Comparison of ENCODE assay signal across 17 cellular contexts in genomic region chr11:69371731-69372588, GRCh38.
DNase-seq lines count a peak whose midpoint lies in the region; ATAC-seq and TF ChIP-seq lines count a peak whose summit lies in the region.
"Had no signal": no experiment of that assay in that cellular context is flagged by ENCODE, and none has a peak within 500 bp of the region (broad histone marks: within the 10 kb centered on the region; RNA-seq: fewer than 3 reads in every experiment).

No MANE protein-coding gene starts in this region.

- no peaks in the 10 kb centered on the region for H3K9me3 Mint-ChIP-seq in activated CD8-positive, alpha-beta memory T cell treated with anti-CD3 and anti-CD28 coated beads, Interleukin-2, amount 10 ng/mL, durations not matched to agents 7 days and 5 days (ENCODE audit: low read depth)

- TF ChIP-seq CTCF in RWPE2 (IDR thresholded peaks at IDR 0.05; ENCODE audit: poor library complexity, severe bottlenecking) (no peak), GM20000 (IDR thresholded peaks at IDR 0.05; ENCODE audit: extremely low read depth, missing control alignments) (no peak)

- no peaks in the 10 kb centered on the region for H3K4me1 Mint-ChIP-seq in activated CD8-positive, alpha-beta memory T cell treated with anti-CD3 and anti-CD28 coated beads, Interleukin-2, amount 10 ng/mL, durations not matched to agents 7 days and 5 days
- H3K4me1 Mint-ChIP-seq: activated CD4-positive, alpha-beta T cell treated with anti-CD3 and anti-CD28 coated beads, Interleukin-2, amount 10 ng/mL, durations not matched to agents 7 days and 5 days had no signal

- no peak for ATAC-seq in activated CD8-positive, alpha-beta memory T cell treated with anti-CD3 and anti-CD28 coated beads, Interleukin-2, amount 10 ng/mL, durations not matched to agents 7 days and 5 days
- ATAC-seq in RWPE2 (ENCODE audit: low read depth) (no peak), left ventricle myocardium superior (no peak), sciatic nerve (no peak), GM19395 (IDR thresholded peaks at IDR 0.05; ENCODE audit: unreplicated experiment) (no peak)
- ATAC-seq: esophagus mucosa had no signal

- no peak overlapping the region for H3K4me3 ChIP-seq in RWPE2 (ENCODE audit: severe bottlenecking)
- H3K4me3 ChIP-seq: BLaER1 treated with 17β-estradiol and CSF1 and Interleukin-3, amounts not matched to agents 10 nM and 100 nM; HAP-1 had no signal

- peak; percentile 41 for DNase-seq in activated CD8-positive, alpha-beta memory T cell treated with anti-CD3 and anti-CD28 coated beads for 24 hours
- DNase-seq in activated CD8-positive, alpha-beta memory T cell treated with anti-CD3 and anti-CD28 coated beads, Interleukin-2, amount 10 ng/mL, durations not matched to agents 7 days and 5 days, result no peak
- DNase-seq in RWPE2 (ENCODE audit: low spot score), result peak; percentile 41
- peak; percentile 11 for DNase-seq in left ventricle myocardium superior
- peak; percentile 45 for DNase-seq in sciatic nerve (ENCODE audit: low spot score)
- DNase-seq in kidney tubule cell (ENCODE audit: low spot score), result no peak
- DNase-seq in GM20000 (ENCODE audit: low spot score), result no peak
- DNase-seq: activated CD4-positive, alpha-beta T cell treated with anti-CD3 and anti-CD28 coated beads, Interleukin-2, amount 10 ng/mL, durations not matched to agents 7 days and 5 days; amygdala; caudate nucleus; DMS153; GDM1; SHP77 treated with DMSO at 0.1 percent for 48 hours had no signal

- H3K27ac Mint-ChIP-seq in activated CD8-positive, alpha-beta memory T cell treated with anti-CD3 and anti-CD28 coated beads, Interleukin-2, amount 10 ng/mL, durations not matched to agents 7 days and 5 days, result no peak overlapping the region
- H3K27ac Mint-ChIP-seq: activated CD4-positive, alpha-beta T cell treated with anti-CD3 and anti-CD28 coated beads, Interleukin-2, amount 10 ng/mL, durations not matched to agents 7 days and 5 days had no signal

- CTCF ChIA-PET in activated CD8-positive, alpha-beta memory T cell treated with anti-CD3 and anti-CD28 coated beads, Interleukin-2, amount 10 ng/mL, durations not matched to agents 7 days and 5 days (lab: Charles Lee), result no interaction called here

- intact Hi-C loops in left ventricle myocardium superior (cut with micrococcal nuclease), result no loop called here
- intact Hi-C loops in sciatic nerve (cut with DNase I), result no loop called here

- H3K4me1 ChIP-seq in RWPE2 (ENCODE audit: insufficient read depth, poor library complexity, severe bottlenecking), result peaks cover 22% of the 10 kb centered on the region
- H3K4me1 ChIP-seq: HAP-1 had no signal

- H3K36me3 Mint-ChIP-seq in activated CD8-positive, alpha-beta memory T cell treated with anti-CD3 and anti-CD28 coated beads, Interleukin-2, amount 10 ng/mL, durations not matched to agents 7 days and 5 days, result no peaks in the 10 kb centered on the region

- peaks cover 3% of the 10 kb centered on the region for H3K27me3 Mint-ChIP-seq in activated CD8-positive, alpha-beta memory T cell treated with anti-CD3 and anti-CD28 coated beads, Interleukin-2, amount 10 ng/mL, durations not matched to agents 7 days and 5 days
- H3K27me3 Mint-ChIP-seq: activated CD4-positive, alpha-beta T cell treated with anti-CD3 and anti-CD28 coated beads, Interleukin-2, amount 10 ng/mL, durations not matched to agents 7 days and 5 days had no signal

- H3K9me3 ChIP-seq in RWPE2 (ENCODE audit: severe bottlenecking), result peaks cover 2% of the 10 kb centered on the region

- H3K4me3 Mint-ChIP-seq in activated CD8-positive, alpha-beta memory T cell treated with anti-CD3 and anti-CD28 coated beads, Interleukin-2, amount 10 ng/mL, durations not matched to agents 7 days and 5 days, result no peak overlapping the region
- H3K4me3 Mint-ChIP-seq: activated CD4-positive, alpha-beta T cell treated with anti-CD3 and anti-CD28 coated beads, Interleukin-2, amount 10 ng/mL, durations not matched to agents 7 days and 5 days had no signal

- H3K27me3 ChIP-seq in RWPE2 (ENCODE audit: insufficient read depth, poor library complexity, severe bottlenecking), result no peaks in the 10 kb centered on the region
- H3K27me3 ChIP-seq: BLaER1 treated with 17β-estradiol and CSF1 and Interleukin-3, amounts not matched to agents 10 nM and 100 nM had no signal

- H3K27ac ChIP-seq in RWPE2 (ENCODE audit: poor library complexity, severe bottlenecking), result no peak overlapping the region
- H3K27ac ChIP-seq: BLaER1 treated with 17β-estradiol and CSF1 and Interleukin-3, amounts not matched to agents 10 nM and 100 nM had no signal

- H3K36me3 ChIP-seq in RWPE2 (ENCODE audit: low read depth), result no peaks in the 10 kb centered on the region; the same call in 1 of the 2 replicates
- H3K36me3 ChIP-seq: BLaER1 treated with 17β-estradiol and CSF1 and Interleukin-3, amounts not matched to agents 10 nM and 100 nM; HAP-1 had no signal

Comparison
In these comparisons a context has a peak if more than half of its experiments do, and no peak if none do; other contexts are left out.
1. DNase-seq: peak in activated CD8-positive, alpha-beta memory T cell treated with anti-CD3 and anti-CD28 coated beads for 24 hours (single experiment), RWPE2 (single experiment), left ventricle myocardium superior (single experiment) and sciatic nerve (single experiment); none in activated CD8-positive, alpha-beta memory T cell treated with anti-CD3 and anti-CD28 coated beads, Interleukin-2, amount 10 ng/mL, durations not matched to agents 7 days and 5 days (single experiment), kidney tubule cell (single experiment) and GM20000 (single experiment).